ENCODE assay signal across 1 cellular context in the genomic region with DNA sequence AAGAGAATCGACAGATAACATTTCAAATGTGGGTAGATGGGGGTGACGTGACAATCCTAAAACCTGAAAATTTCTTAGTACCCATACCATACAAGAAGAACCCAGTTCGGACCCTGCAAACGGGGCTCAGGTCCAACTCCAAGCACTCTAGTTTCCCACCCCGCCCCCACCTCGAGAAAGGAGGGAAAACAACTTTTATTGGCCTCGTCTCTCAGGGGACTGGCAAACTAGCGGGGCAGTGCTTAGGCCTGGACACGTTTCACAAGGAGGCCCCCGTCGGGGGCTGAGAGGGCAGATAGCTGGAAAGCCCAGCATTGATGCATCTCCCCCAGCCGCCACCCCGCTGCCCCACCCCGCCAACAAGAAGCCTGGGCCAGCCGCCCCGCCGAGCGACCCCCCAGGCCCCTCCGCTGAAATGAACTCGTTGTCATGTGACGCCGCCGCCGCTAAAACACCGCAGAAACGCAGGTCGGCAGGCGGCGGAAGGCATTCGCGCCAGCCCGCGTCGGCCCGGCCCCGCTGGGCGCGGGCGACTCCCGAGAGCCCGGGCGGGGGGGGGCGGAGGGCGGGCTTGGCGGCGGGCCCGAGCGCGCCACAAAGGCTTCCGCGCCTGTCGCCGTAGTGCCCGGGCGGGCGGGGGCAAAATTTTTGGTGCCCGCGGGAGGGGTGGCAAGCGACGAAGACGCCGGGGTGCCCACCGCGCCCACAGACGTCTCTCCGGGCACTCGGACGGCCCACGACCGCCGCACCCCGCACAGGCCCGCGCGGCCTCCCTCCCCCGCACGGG.
TF ChIP-seq lines count a peak whose summit lies in the region.

No MANE protein-coding gene starts in this region.

TF ChIP-seq in K562, 482 proteins besides CTCF, POLR2A, EP300 and RAD21 (continued from another document and continues in another):
- TF ChIP-seq ZNF280A (IDR thresholded peaks at IDR 0.05; ENCODE audit: low read depth, partially characterized antibody) (no peak), NR2F6 (CRISPR knock-in tag; IDR thresholded peaks at IDR 0.05) (no peak), TSC22D4 (tag; IDR thresholded peaks at IDR 0.05) (no peak), ZFPM2 (CRISPR knock-in tag; IDR thresholded peaks at IDR 0.05) (no peak), HEY1 (CRISPR knock-in tag; IDR thresholded peaks at IDR 0.05; ENCODE audit: borderline replicate concordance) (no peak), RFX1 (IDR thresholded peaks at IDR 0.05) (no peak), TBP (optimal IDR thresholded peaks at IDR 0.05; ENCODE audit: low read depth, low read length) (peak; percentile 77), CHCHD3 (CRISPR knock-in tag; IDR thresholded peaks at IDR 0.05) (no peak), COPS2 (conservative IDR thresholded peaks at IDR 0.05) (no peak), PRDM10 (IDR thresholded peaks at IDR 0.05; ENCODE audit: partially characterized antibody) (no peak), C11orf30 (IDR thresholded peaks at IDR 0.05; ENCODE audit: low read depth) (no peak), CREB1 (IDR thresholded peaks at IDR 0.05) (no peak), CREB1 (CRISPR knock-in tag; IDR thresholded peaks at IDR 0.05) (no peak), ZNF124 (CRISPR knock-in tag; IDR thresholded peaks at IDR 0.05) (no peak), CHD7 (IDR thresholded peaks at IDR 0.05; ENCODE audit: low read depth, low read length) (no peak), IRF2 (CRISPR knock-in tag; IDR thresholded peaks at IDR 0.05) (no peak), ZNF584 (CRISPR knock-in tag; IDR thresholded peaks at IDR 0.05; ENCODE audit: low read depth) (0 out of 2 replicates have a peak, but pooled peaks have one; percentile 65), ZNF778 (CRISPR knock-in tag; IDR thresholded peaks at IDR 0.05) (no peak), ZBTB33 (CRISPR knock-in tag; IDR thresholded peaks at IDR 0.05) (no peak), ARNT (IDR thresholded peaks at IDR 0.05) (0 out of 4 replicates have a peak, but pooled peaks of 1 of the 2 experiments have one; percentile 3), TFAP4 (CRISPR knock-in tag; IDR thresholded peaks at IDR 0.05; ENCODE audit: borderline replicate concordance) (no peak), CCNT2 (IDR thresholded peaks at IDR 0.05; ENCODE audit: borderline replicate concordance, extremely low read depth, insufficient read length, low read depth, low read length) (peak; percentile 13), ZNF780A (CRISPR knock-in tag; IDR thresholded peaks at IDR 0.05) (no peak), PTTG1 (tag; IDR thresholded peaks at IDR 0.05; ENCODE audit: low read depth) (no peak), ELF4 (CRISPR knock-in tag; IDR thresholded peaks at IDR 0.05) (no peak), POLR2AphosphoS5 (IDR thresholded peaks at IDR 0.05; ENCODE audit: control insufficient read depth, insufficient read depth, low read depth, low read length) (peak; percentile 50; the same call in 1 of the 2 replicates), MAFK (IDR thresholded peaks at IDR 0.05; ENCODE audit: low read length) (no peak), SIX5 (IDR thresholded peaks at IDR 0.05; ENCODE audit: borderline replicate concordance in 1 of 2, insufficient read depth in 1 of 2, low read depth in 1 of 2, low read length in 2 of 2) (no peak), KAT7 (CRISPR knock-in tag; IDR thresholded peaks at IDR 0.05; ENCODE audit: borderline replicate concordance) (0 out of 2 replicates have a peak, but pooled peaks have one; percentile 34), SAFB (IDR thresholded peaks at IDR 0.05; ENCODE audit: borderline replicate concordance, low read depth, low read length) (no peak)
- TF ChIP-seq, protein P1, sequence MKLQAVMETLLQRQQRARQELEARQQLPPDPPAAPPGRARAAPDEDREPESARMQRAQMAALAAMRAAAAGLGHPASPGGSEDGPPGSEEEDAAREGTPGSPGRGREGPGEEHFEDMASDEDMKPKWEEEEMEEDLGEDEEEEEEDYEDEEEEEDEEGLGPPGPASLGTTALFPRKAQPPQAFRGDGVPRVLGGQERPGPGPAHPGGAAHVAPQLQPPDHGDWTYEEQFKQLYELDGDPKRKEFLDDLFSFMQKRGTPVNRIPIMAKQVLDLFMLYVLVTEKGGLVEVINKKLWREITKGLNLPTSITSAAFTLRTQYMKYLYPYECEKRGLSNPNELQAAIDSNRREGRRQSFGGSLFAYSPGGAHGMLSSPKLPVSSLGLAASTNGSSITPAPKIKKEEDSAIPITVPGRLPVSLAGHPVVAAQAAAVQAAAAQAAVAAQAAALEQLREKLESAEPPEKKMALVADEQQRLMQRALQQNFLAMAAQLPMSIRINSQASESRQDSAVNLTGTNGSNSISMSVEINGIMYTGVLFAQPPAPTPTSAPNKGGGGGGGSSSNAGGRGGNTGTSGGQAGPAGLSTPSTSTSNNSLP (IDR thresholded peaks at IDR 0.05; ENCODE audit: borderline replicate concordance, low read depth, low read length), result no peak
